Comparison of ENCODE assay signal across 12 cellular contexts in the genomic region with DNA sequence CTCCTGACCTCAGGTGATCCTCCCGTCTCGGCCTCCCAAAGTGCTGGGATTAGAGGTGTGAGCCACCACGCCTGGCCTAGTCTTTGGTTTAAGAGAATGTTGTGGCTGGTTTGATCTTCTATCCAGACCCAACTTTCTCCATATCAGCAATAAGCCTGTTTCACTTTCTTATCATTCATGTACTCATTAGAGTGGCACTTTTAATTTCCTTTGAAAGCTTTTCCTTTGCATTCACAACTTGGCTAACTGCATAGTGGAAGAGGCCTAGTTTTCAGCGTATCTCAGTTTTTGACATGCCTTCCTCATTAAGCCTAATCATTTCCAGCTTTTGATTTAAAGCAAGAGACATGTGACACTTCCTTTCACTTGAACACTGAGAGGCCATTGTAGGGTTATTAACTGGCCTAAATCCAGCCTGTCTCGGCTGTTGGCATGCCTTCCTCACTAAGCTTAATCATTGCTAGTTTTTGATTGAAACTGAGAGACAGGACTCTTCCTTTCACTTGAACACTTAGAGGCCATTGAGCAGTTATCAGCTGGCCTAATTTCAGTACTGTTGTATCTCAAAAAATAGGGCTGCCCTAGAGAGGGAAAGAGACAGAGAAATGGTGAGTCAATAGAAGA. TPM values are rescaled to one million over a fixed set of nuclear protein-coding genes. Genes with fewer than 3 reads are reported as not detected.
DNase-seq lines count a peak whose midpoint lies in the region; TF ChIP-seq lines count a peak whose summit lies in the region.
"Had no signal": no experiment of that assay in that cellular context is flagged by ENCODE, and none has a peak within 500 bp of the region (broad histone marks: within the 10 kb centered on the region; RNA-seq: fewer than 3 reads in every experiment).

No MANE protein-coding gene starts in this region.

- H3K79me2 ChIP-seq in SK-N-SH (ENCODE audit: insufficient read depth) = no peaks in the 10 kb centered on the region
- no peaks in the 10 kb centered on the region for H3K79me2 ChIP-seq in hepatocyte
- H3K79me2 ChIP-seq in MM.1S (ENCODE audit: low read length) = no peaks in the 10 kb centered on the region

- H3K9me3 ChIP-seq in HEK293 (ENCODE audit: control insufficient read depth, insufficient read depth, low read depth, low read length) (no peaks in the 10 kb centered on the region), SK-N-SH (no peaks in the 10 kb centered on the region), hepatocyte (ENCODE audit: low read depth) (no peaks in the 10 kb centered on the region), MM.1S (replicated peaks; ENCODE audit: insufficient read depth, low read length) (no peaks in the 10 kb centered on the region)

- H3K4me1 ChIP-seq in HEK293 (ENCODE audit: control insufficient read depth, insufficient read depth, low read length) (0 out of 2 replicates have a peak, but pooled peaks cover 2% of the 10 kb centered on the region), SK-N-SH (ENCODE audit: control insufficient read depth in 1 of 2, insufficient read depth in 2 of 2, low read depth in 1 of 2, low read length in 1 of 2) (peaks cover 0 to 6% of the 10 kb centered on the region in 2 experiments; a peak in 1 of 4 replicates), hepatocyte (ENCODE audit: insufficient read depth) (peaks cover 21% of the 10 kb centered on the region), MM.1S (ENCODE audit: low read length) (no peaks in the 10 kb centered on the region)

- H3K4me3 ChIP-seq in HEK293 (ENCODE audit: low read depth, low read length) = no peak overlapping the region
- H3K4me3 ChIP-seq in SK-N-SH (ENCODE audit: low read depth in 2 of 2, low read length in 1 of 2) = no peak overlapping the region
- H3K4me3 ChIP-seq in hepatocyte = no peak overlapping the region
- no peak overlapping the region for H3K4me3 ChIP-seq in retinal pigment epithelial cell (ENCODE audit: low read length)
- H3K4me3 ChIP-seq in MM.1S (ENCODE audit: low read length) = no peak overlapping the region

- TF ChIP-seq CTCF in HEK293 (tag by site-specific recombination; IDR thresholded peaks at IDR 0.05) = no peak
- no peak for TF ChIP-seq CTCF in SK-N-SH (IDR thresholded peaks at IDR 0.05)
- TF ChIP-seq CTCF in hepatocyte (IDR thresholded peaks at IDR 0.05; ENCODE audit: poor library complexity) = no peak
- no peak for TF ChIP-seq CTCF in retinal pigment epithelial cell (conservative IDR thresholded peaks at IDR 0.05; ENCODE audit: low read depth, low read length)
- TF ChIP-seq CTCF in MM.1S (IDR thresholded peaks at IDR 0.05; ENCODE audit: low read length) = no peak

- no peaks in the 10 kb centered on the region for H3K36me3 ChIP-seq in HEK293 (ENCODE audit: control insufficient read depth in 2 of 2, insufficient read depth in 1 of 2, low read length in 2 of 2)
- H3K36me3 ChIP-seq in SK-N-SH (replicated peaks in 1 of 2; ENCODE audit: control insufficient read depth in 1 of 2, insufficient read depth in 2 of 2, low read length in 1 of 2) = no peaks in the 10 kb centered on the region
- H3K36me3 ChIP-seq in hepatocyte (replicated peaks; ENCODE audit: insufficient read depth, low read depth) = no peaks in the 10 kb centered on the region
- H3K36me3 ChIP-seq in MM.1S (replicated peaks; ENCODE audit: insufficient read depth, low read length) = no peaks in the 10 kb centered on the region
- H3K36me3 ChIP-seq: WERI-Rb-1 had no signal

- 63% methylated on average over 5 of the region's 5 CpGs for WGBS in SK-N-SH (ENCODE audit: low lambda C conversion rate)
- WGBS in hepatocyte (ENCODE audit: low lambda C conversion rate, missing lambda C conversion rate) = 55% methylated on average over 5 of the region's 5 CpGs

- no peak overlapping the region for H3K4me2 ChIP-seq in SK-N-SH
- H3K4me2 ChIP-seq in hepatocyte = peak overlapping the region; percentile 56
- no peak overlapping the region for H3K4me2 ChIP-seq in MM.1S (ENCODE audit: low read depth, low read length)

- H4K20me1 ChIP-seq in SK-N-SH (ENCODE audit: insufficient read depth) (no peaks in the 10 kb centered on the region), hepatocyte (ENCODE audit: insufficient read depth, poor library complexity, severe bottlenecking) (no peaks in the 10 kb centered on the region), MM.1S (ENCODE audit: insufficient read depth, low read length) (no peaks in the 10 kb centered on the region)

- H3K27ac ChIP-seq in HEK293 (ENCODE audit: extremely low read depth, low read depth, low read length) (no peak overlapping the region), SK-N-SH (ENCODE audit: low read depth in 2 of 2, low read length in 1 of 2) (peak overlapping the region; percentile 50 to 60), hepatocyte (peak overlapping the region; percentile 75), MM.1S (ENCODE audit: low read length) (no peak overlapping the region)
- H3K27ac ChIP-seq: epithelial cell of prostate, WERI-Rb-1 had no signal

- H3K9ac ChIP-seq in SK-N-SH (no peak overlapping the region), MM.1S (ENCODE audit: low read length) (no peak overlapping the region)

- TF ChIP-seq RAD21 in SK-N-SH (IDR thresholded peaks at IDR 0.05; ENCODE audit: low read length) = no peak

- H3K27me3 ChIP-seq in SK-N-SH (ENCODE audit: insufficient read depth) (no peaks in the 10 kb centered on the region), hepatocyte (no peaks in the 10 kb centered on the region), MM.1S (replicated peaks; ENCODE audit: insufficient read depth, low read length) (no peaks in the 10 kb centered on the region)

- no peak; a peak in 1 of 4 replicates for TF ChIP-seq EP300 in SK-N-SH (IDR thresholded peaks at IDR 0.05; ENCODE audit: borderline replicate concordance in 1 of 2, low read depth in 1 of 2, low read length in 1 of 2)

- POLR2A ChIA-PET in HEK293 (lab: Yijun Ruan, JAX) = interaction anchor here (1.0 to 7.0 kb wide), 3 partner anchors 15 to 187 kb away, joined by 3 to 104 read pairs (median 5); a partner anchor contains a TSS
- POLR2A ChIA-PET in SK-N-SH (lab: Yijun Ruan, JAX) = interaction anchor here (0.6 to 2.7 kb wide), 2 partner anchors 13 to 188 kb away, joined by 3 to 19 read pairs; a partner anchor contains a TSS

- no peaks in the 10 kb centered on the region for H3K9me2 ChIP-seq in SK-N-SH
- no peaks in the 10 kb centered on the region for H3K9me2 ChIP-seq in hepatocyte (replicated peaks; ENCODE audit: insufficient read depth)
- H3K9me2 ChIP-seq in MM.1S (replicated peaks; ENCODE audit: insufficient read depth, low read length) = no peaks in the 10 kb centered on the region

- H3F3A ChIP-seq in SK-N-SH (replicated peaks; ENCODE audit: insufficient read depth) = no peaks in the 10 kb centered on the region
- H3F3A ChIP-seq in MM.1S (ENCODE audit: insufficient read depth, low read length) = no peaks in the 10 kb centered on the region

- CTCF ChIA-PET in HEK293 (lab: Yijun Ruan, JAX) (interaction anchor here (0.9 to 6.8 kb wide), 7 partner anchors 9 to 462 kb away, joined by 3 to 106 read pairs (median 6); no protein-coding TSS in a partner anchor), SK-N-SH (lab: Yijun Ruan, JAX) (interaction anchor here (1.0 to 2.3 kb wide), 2 partner anchors 13 to 21 kb away, joined by 4 to 6 read pairs; a partner anchor contains a TSS)

- H2AFZ ChIP-seq in SK-N-SH (ENCODE audit: low read depth) = no peak overlapping the region
- H2AFZ ChIP-seq in hepatocyte = peak overlapping the region; percentile 37
- no peak overlapping the region for H2AFZ ChIP-seq in MM.1S (ENCODE audit: low read length)

- DNase-seq in SK-N-SH = no peak
- no peak for DNase-seq in hepatocyte (ENCODE audit: low spot score)
- DNase-seq in retinal pigment epithelial cell (ENCODE audit: low read depth) = peak; percentile 83
- DNase-seq in hippocampal formation (lab: John Stamatoyannopoulos, UW) = no peak
- DNase-seq in MM.1S = no peak
- no peak for DNase-seq in GDM1 (lab: John Stamatoyannopoulos, UW)
- DNase-seq: activated naive CD8-positive, alpha-beta T cell treated with anti-CD3 and anti-CD28 coated beads, Interleukin-2, amount 10 ng/mL, durations not matched to agents 7 days and 5 days; DND-41; left cardiac atrium; WERI-Rb-1 had no signal

TF ChIP-seq in HEK293, 187 proteins besides CTCF, POLR2A, EP300 and RAD21:
- TF ChIP-seq ZNF544 (tag by site-specific recombination; IDR thresholded peaks at IDR 0.05) = no peak
- peak; percentile 60 for TF ChIP-seq PRDM1 (tag by site-specific recombination; IDR thresholded peaks at IDR 0.05)
- no peak for TF ChIP-seq ZFP41 (tag by site-specific recombination; IDR thresholded peaks at IDR 0.05; ENCODE audit: borderline replicate concordance)

TF ChIP-seq in SK-N-SH, 30 proteins besides CTCF, POLR2A, EP300 and RAD21 (continues in another document):
- TF ChIP-seq TCF12 (IDR thresholded peaks at IDR 0.05) = peak; percentile 67
- TF ChIP-seq, protein P1, sequence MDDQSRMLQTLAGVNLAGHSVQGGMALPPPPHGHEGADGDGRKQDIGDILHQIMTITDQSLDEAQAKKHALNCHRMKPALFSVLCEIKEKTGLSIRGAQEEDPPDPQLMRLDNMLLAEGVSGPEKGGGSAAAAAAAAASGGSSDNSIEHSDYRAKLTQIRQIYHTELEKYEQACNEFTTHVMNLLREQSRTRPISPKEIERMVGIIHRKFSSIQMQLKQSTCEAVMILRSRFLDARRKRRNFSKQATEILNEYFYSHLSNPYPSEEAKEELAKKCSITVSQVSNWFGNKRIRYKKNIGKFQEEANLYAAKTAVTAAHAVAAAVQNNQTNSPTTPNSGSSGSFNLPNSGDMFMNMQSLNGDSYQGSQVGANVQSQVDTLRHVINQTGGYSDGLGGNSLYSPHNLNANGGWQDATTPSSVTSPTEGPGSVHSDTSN (IDR thresholded peaks at IDR 0.05) = peak; percentile 36; the same call in 1 of the 2 replicates
- TF ChIP-seq RXRA (IDR thresholded peaks at IDR 0.05; ENCODE audit: borderline replicate concordance, low read depth) = no peak
- no peak for TF ChIP-seq RFX5 (IDR thresholded peaks at IDR 0.05; ENCODE audit: low read length)
- TF ChIP-seq TAF1 (IDR thresholded peaks at IDR 0.05; ENCODE audit: borderline replicate concordance, low read depth, low read length) = no peak
- TF ChIP-seq FOXJ3 (CRISPR knock-in tag; IDR thresholded peaks at IDR 0.05) = no peak

RNA-seq across cellular contexts. Expression of a gene that starts 13.1 kb away (rescaled TPM):
- polyA plus RNA-seq in SK-N-SH (2012; rRNA removed) (4,089 and 4,976 TPM in 2 replicates), hepatocyte (1,044 and 1,068 TPM in 2 replicates)
- polyA plus RNA-seq in SK-N-SH (2012; cell fraction: cytosol; rRNA removed) = 3,345 and 4,370 TPM in 2 replicates
- polyA plus RNA-seq in SK-N-SH (2012; cell fraction: nucleus; rRNA removed) = 1,624 and 1,631 TPM in 2 replicates
- total RNA-seq in hepatocyte = 2,461 and 2,819 TPM in 2 replicates

RNA-seq across cellular contexts. Expression of a gene that starts 17.2 kb away (rescaled TPM):
- polyA plus RNA-seq in SK-N-SH (2012; rRNA removed) (18.1 and 18.7 TPM in 2 replicates), hepatocyte (58.8 and 92.7 TPM in 2 replicates)
- 6.5 and 12.2 TPM in 2 replicates for polyA plus RNA-seq in SK-N-SH (2012; cell fraction: cytosol; rRNA removed)
- polyA plus RNA-seq in SK-N-SH (2012; cell fraction: nucleus; rRNA removed) = 29.3 and 35.7 TPM in 2 replicates
- total RNA-seq in hepatocyte = 15.8 and 23.1 TPM in 2 replicates

Comparison
In these comparisons a context has a peak if more than half of its experiments do, and no peak if none do; other contexts are left out.
1. H3K27ac ChIP-seq: peak in SK-N-SH (2 of 2) and hepatocyte (single experiment); none in HEK293 (single experiment) and MM.1S (single experiment).